Comparison of ENCODE assay signal across 1 cellular context in genomic region chr1:154627247-154628121, GRCh38.
TF ChIP-seq lines count a peak whose summit lies in the region.

No MANE protein-coding gene starts in this region.

TF ChIP-seq in HepG2, 621 proteins besides CTCF, POLR2A, EP300 and RAD21 (continued from another document and continues in another):
- TF ChIP-seq PAXIP1 (CRISPR knock-in tag; conservative IDR thresholded peaks at IDR 0.05) (peak; percentile 17), RERE (CRISPR knock-in tag; IDR thresholded peaks at IDR 0.05; ENCODE audit: low read depth) (no peak), ZNF30 (CRISPR knock-in tag; IDR thresholded peaks at IDR 0.05) (no peak), IRF1 (CRISPR knock-in tag; IDR thresholded peaks at IDR 0.05; ENCODE audit: low read depth) (no peak), ZNF704 (CRISPR knock-in tag; IDR thresholded peaks at IDR 0.05; ENCODE audit: borderline replicate concordance) (no peak), NAIF1 (CRISPR knock-in tag; IDR thresholded peaks at IDR 0.05; ENCODE audit: borderline replicate concordance) (0 out of 2 replicates have a peak, but pooled peaks have one; percentile 74), ZNF841 (CRISPR knock-in tag; IDR thresholded peaks at IDR 0.05; ENCODE audit: borderline replicate concordance) (no peak), ZBTB49 (CRISPR knock-in tag; IDR thresholded peaks at IDR 0.05; ENCODE audit: borderline replicate concordance) (no peak), SMARCC2 (IDR thresholded peaks at IDR 0.05) (no peak), ZNF710 (CRISPR knock-in tag; IDR thresholded peaks at IDR 0.05; ENCODE audit: borderline replicate concordance) (peak; percentile 60; the same call in 1 of the 2 replicates), CBFB (CRISPR knock-in tag; IDR thresholded peaks at IDR 0.05) (0 out of 2 replicates have a peak, but pooled peaks have one; percentile 14), SP5 (CRISPR knock-in tag; IDR thresholded peaks at IDR 0.05; ENCODE audit: borderline replicate concordance, low read depth) (no peak; the same call in 1 of the 2 replicates), ZNF331 (CRISPR knock-in tag; IDR thresholded peaks at IDR 0.05) (no peak), ZNF362 (CRISPR knock-in tag; IDR thresholded peaks at IDR 0.05; ENCODE audit: borderline replicate concordance) (no peak), ZNF430 (CRISPR knock-in tag; IDR thresholded peaks at IDR 0.05) (peak; percentile 38; the same call in 1 of the 2 replicates), GLI4 (CRISPR knock-in tag; IDR thresholded peaks at IDR 0.05; ENCODE audit: borderline replicate concordance) (no peak), ATF4 (CRISPR knock-in tag; IDR thresholded peaks at IDR 0.05) (peak in 1 of 2 experiments; percentile 24; a peak in 2 of 4 replicates), ZNF614 (CRISPR knock-in tag; IDR thresholded peaks at IDR 0.05; ENCODE audit: borderline replicate concordance) (no peak; the same call in 1 of the 2 replicates), POGZ (CRISPR knock-in tag; IDR thresholded peaks at IDR 0.05) (peak; percentile 81), NR2C2 (CRISPR knock-in tag; IDR thresholded peaks at IDR 0.05; ENCODE audit: borderline replicate concordance) (peak; percentile 74), ZNF766 (CRISPR knock-in tag; IDR thresholded peaks at IDR 0.05; ENCODE audit: borderline replicate concordance) (no peak), GFI1 (CRISPR knock-in tag; IDR thresholded peaks at IDR 0.05; ENCODE audit: borderline replicate concordance) (no peak), LRRFIP1 (CRISPR knock-in tag; conservative IDR thresholded peaks at IDR 0.05) (no peak), MIER2 (CRISPR knock-in tag; IDR thresholded peaks at IDR 0.05) (no peak), MAFG (CRISPR knock-in tag; IDR thresholded peaks at IDR 0.05) (no peak), CBX5 (CRISPR knock-in tag; IDR thresholded peaks at IDR 0.05; ENCODE audit: borderline replicate concordance) (0 out of 2 replicates have a peak, but pooled peaks have one; percentile 5), EZH2 (conservative IDR thresholded peaks at IDR 0.05; ENCODE audit: low read depth, low read length) (no peak), ZNF570 (CRISPR knock-in tag; IDR thresholded peaks at IDR 0.05; ENCODE audit: borderline replicate concordance) (no peak), ZNF513 (CRISPR knock-in tag; conservative IDR thresholded peaks at IDR 0.05) (no peak), U2AF2 (IDR thresholded peaks at IDR 0.05; ENCODE audit: low read depth, low read length) (no peak), THAP7 (CRISPR knock-in tag; IDR thresholded peaks at IDR 0.05) (no peak)
